ENCODE assay signal across 8 cellular contexts in the genomic region with DNA sequence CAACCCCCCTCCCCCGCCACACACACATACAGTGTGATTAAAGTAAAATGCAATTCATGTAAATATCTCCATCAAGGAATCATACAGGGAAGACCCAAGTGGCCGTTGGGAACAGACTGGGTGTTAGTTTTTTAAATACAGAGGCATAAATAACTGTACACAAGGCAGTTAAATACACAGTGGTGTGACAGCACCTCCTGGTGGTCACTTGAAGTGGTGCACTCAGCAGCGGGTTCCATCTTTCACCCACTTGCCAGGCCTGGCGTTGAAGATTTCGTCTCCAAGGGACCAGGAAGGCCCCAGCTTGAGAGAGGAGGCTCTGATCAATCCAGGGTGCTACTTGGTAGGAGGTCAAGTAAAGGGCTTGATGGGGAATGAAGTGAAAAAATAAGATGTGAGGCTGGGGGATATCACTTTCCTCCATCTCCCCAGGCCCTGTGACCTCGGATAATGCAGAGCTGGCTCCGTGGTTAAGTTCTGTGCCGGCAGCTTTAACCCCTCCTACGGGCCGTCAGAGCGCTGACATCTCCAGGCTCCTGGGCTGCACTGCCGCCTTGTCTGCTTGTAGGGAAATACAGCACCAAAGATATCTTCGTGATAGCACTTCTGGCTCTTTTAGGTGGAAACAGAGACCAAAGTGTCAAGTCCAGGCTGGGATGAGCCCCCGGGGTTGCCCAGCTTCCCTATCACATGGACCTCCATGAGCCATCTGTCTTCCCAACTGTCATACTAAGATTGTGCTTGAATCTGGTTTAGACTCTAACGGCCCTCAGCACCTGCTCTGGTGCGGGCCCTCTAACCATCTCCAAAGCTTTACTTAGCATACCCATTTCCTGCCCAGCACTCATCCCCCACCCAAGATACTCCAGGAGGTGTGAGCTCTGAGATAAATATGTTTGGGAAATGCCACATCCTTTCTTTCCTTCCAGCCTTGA. TPM values are rescaled to one million over a fixed set of nuclear protein-coding genes. Genes with fewer than 3 reads are reported as not detected.
DNase-seq lines count a peak whose midpoint lies in the region; TF ChIP-seq lines count a peak whose summit lies in the region.

No MANE protein-coding gene starts in this region.

- no peak overlapping the region for H3K4me3 ChIP-seq in esophagus muscularis mucosa
- no peak overlapping the region for H3K4me3 ChIP-seq in neutrophil (ENCODE audit: low read depth in 1 of 2, low read length in 1 of 2)
- H3K4me3 ChIP-seq in thymus (ENCODE audit: low read length) = no peak overlapping the region

- TF ChIP-seq EP300 in esophagus muscularis mucosa (IDR thresholded peaks at IDR 0.05) = no peak

- H3K27me3 ChIP-seq in esophagus muscularis mucosa (peaks cover 0 to 10% (median 0%) of the 10 kb centered on the region in 4 donors), neutrophil (no peaks in the 10 kb centered on the region), thymus (ENCODE audit: control insufficient read depth, insufficient read depth) (no peaks in the 10 kb centered on the region)

- intact Hi-C loops in esophagus muscularis mucosa (cut with DNase I) = loop anchor here (2.0 to 5.0 kb wide), 2 partner anchors 49 to 106 kb away; no protein-coding TSS in a partner anchor

- peaks cover 0 to 8% (median 7%) of the 10 kb centered on the region in 4 donors for H3K4me1 ChIP-seq in esophagus muscularis mucosa
- H3K4me1 ChIP-seq in neutrophil (ENCODE audit: control insufficient read depth in 1 of 2, insufficient read depth in 1 of 2, low read depth in 1 of 2, low read length in 1 of 2) = no peaks in the 10 kb centered on the region
- peaks cover 6% of the 10 kb centered on the region for H3K4me1 ChIP-seq in thymus (ENCODE audit: control insufficient read depth, insufficient read depth, low read length)

- 52% methylated on average over 16 of the region's 16 CpGs for WGBS in esophagus muscularis mucosa
- 34% methylated on average over 16 of the region's 16 CpGs for WGBS in thymus

- DNase-seq in DMS 273 (lab: John Stamatoyannopoulos, UW; ENCODE audit: unreplicated experiment) (peak; percentile 82), DMS 273 treated with DMSO at 0.1 percent for 48 hours (lab: John Stamatoyannopoulos, UW) (no peak), NCI-H526 (lab: John Stamatoyannopoulos, UW) (peak; percentile 54 to 80), activated T-cell treated with anti-CD3 and anti-CD28 coated beads for 24 hours (ENCODE audit: low read depth) (peak; percentile 52), esophagus muscularis mucosa (ENCODE audit: extremely low spot score) (no peak), COLO829 (ENCODE audit: low spot score) (no peak)

- TF ChIP-seq CTCF in esophagus muscularis mucosa (IDR thresholded peaks at IDR 0.05) = peak; percentile 70 to 81 (median 72)
- TF ChIP-seq CTCF in neutrophil (IDR thresholded peaks at IDR 0.05) = peak; percentile 94

- H3K9me3 ChIP-seq in esophagus muscularis mucosa (no peaks in the 10 kb centered on the region), neutrophil (no peaks in the 10 kb centered on the region), thymus (ENCODE audit: control insufficient read depth) (no peaks in the 10 kb centered on the region)

- H3K36me3 ChIP-seq in esophagus muscularis mucosa = peaks cover 0 to 12% (median 0%) of the 10 kb centered on the region in 4 donors
- peaks cover 26% of the 10 kb centered on the region for H3K36me3 ChIP-seq in neutrophil
- H3K36me3 ChIP-seq in thymus (ENCODE audit: control insufficient read depth, insufficient read depth) = peaks cover 13% of the 10 kb centered on the region

- TF ChIP-seq POLR2A in esophagus muscularis mucosa (IDR thresholded peaks at IDR 0.05; ENCODE audit: low read depth) = no peak

- no peak overlapping the region for H3K27ac ChIP-seq in esophagus muscularis mucosa (replicated peaks in 1 of 4)
- no peak overlapping the region for H3K27ac ChIP-seq in neutrophil
- peak overlapping the region; percentile 2 for H3K27ac ChIP-seq in thymus (ENCODE audit: low read depth)

RNA-seq across cellular contexts. Expression of a gene that starts 20.7 kb away (rescaled TPM):
- total RNA-seq in esophagus muscularis mucosa = 10 to 100 TPM; 17.0 to 31.8 (median 24.4) TPM
- polyA plus RNA-seq in thymus = 75.8 TPM

Comparison
In these comparisons a context has a peak if more than half of its experiments do, and no peak if none do; other contexts are left out.
1. DNase-seq: peak in DMS 273 (single experiment), NCI-H526 (2 of 2) and activated T-cell treated with anti-CD3 and anti-CD28 coated beads for 24 hours (single experiment); none in DMS 273 treated with DMSO at 0.1 percent for 48 hours (single experiment), esophagus muscularis mucosa (single experiment) and COLO829 (single experiment).